Comparison of ENCODE assay signal across 8 cellular contexts in the genomic region with DNA sequence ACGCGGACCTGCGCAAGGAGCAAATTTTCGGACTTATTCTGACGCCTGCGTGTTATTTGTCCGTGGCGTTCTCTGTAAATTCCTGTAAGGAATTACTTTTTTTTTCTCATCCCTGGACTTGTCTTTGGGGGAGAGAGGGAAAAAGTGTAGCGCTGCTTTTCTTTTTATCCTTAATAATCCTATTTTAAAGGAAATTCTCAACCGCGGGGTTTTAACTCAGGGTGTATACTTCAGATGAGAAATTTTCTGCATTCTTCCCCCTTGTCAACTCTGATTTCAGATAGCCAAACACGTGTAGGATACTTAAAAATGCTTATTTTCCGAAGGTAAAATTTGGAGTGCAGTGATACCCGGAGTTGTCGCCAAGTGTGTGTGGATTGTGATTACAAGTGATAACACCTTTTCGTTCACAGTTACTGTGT. TPM values are rescaled to one million over a fixed set of nuclear protein-coding genes. Genes with fewer than 3 reads are reported as not detected.
A peak's percentile ranks its signal among the peaks of the same experiment; 100 is the strongest.
DNase-seq lines count a peak whose midpoint lies in the region; ATAC-seq, FAIRE-seq and TF ChIP-seq lines count a peak whose summit lies in the region.

No MANE protein-coding gene starts in this region.

- TF ChIP-seq CTCF in heart left ventricle (IDR thresholded peaks at IDR 0.05): no peak

- intact Hi-C loops in heart left ventricle (cut with DNase I): loop anchor here in 6 of 10 donors (2.0 to 10.0 kb wide), 4 partner anchors 53 to 115 kb away; partner anchors contain the start of genes REEP5 (in 5 of the 6) and SRP19 (in 2 of the 6)
- intact Hi-C loops in cardiac septum (cut with DNase I): loop anchor here (1.0 kb wide), 1 partner anchor 56 kb away; no protein-coding TSS in a partner anchor

- H3K9me3 Mint-ChIP-seq in activated naive CD8-positive, alpha-beta T cell (ENCODE audit: low read depth): no peaks in the 10 kb centered on the region

- H3K4me3 ChIP-seq in heart left ventricle (peak overlapping the region; percentile 36 to 95 (median 90)), iPS-18a (ENCODE audit: low read length) (peak overlapping the region; percentile 83), stomach smooth muscle (ENCODE audit: low read length in 2 of 2) (peak overlapping the region; percentile 74 to 94)

- H3K27ac Mint-ChIP-seq in activated naive CD8-positive, alpha-beta T cell: peak overlapping the region; percentile 96

- no peak for DNase-seq in heart left ventricle
- no peak for DNase-seq in cardiac septum (ENCODE audit: low spot score)
- no peak for DNase-seq in urothelium cell line (ENCODE audit: low spot score)
- DNase-seq in AML-193 (lab: John Stamatoyannopoulos, UW): no peak

- no peaks in the 10 kb centered on the region for H3K27me3 Mint-ChIP-seq in activated naive CD8-positive, alpha-beta T cell

- H3K4me1 ChIP-seq in heart left ventricle (peaks cover 0 to 42% (median 31%) of the 10 kb centered on the region in 12 donors), iPS-18a (ENCODE audit: control insufficient read depth, low read depth, low read length) (peaks cover 19% of the 10 kb centered on the region), stomach smooth muscle (ENCODE audit: control insufficient read depth, insufficient read depth, low read length) (peaks cover 7% of the 10 kb centered on the region)

- no peak for ATAC-seq in heart left ventricle
- no peak for ATAC-seq in HG03457 (IDR thresholded peaks at IDR 0.05; ENCODE audit: unreplicated experiment)

- TF ChIP-seq POLR2A in heart left ventricle (IDR thresholded peaks at IDR 0.05): no peak

- peak overlapping the region; percentile 99 for H3K4me3 Mint-ChIP-seq in activated naive CD8-positive, alpha-beta T cell

- 0 to 1% (median 1%) methylated on average over 16 of the region's 16 CpGs for WGBS in heart left ventricle, 4 donors

- peaks cover 4% of the 10 kb centered on the region for H3K36me3 Mint-ChIP-seq in activated naive CD8-positive, alpha-beta T cell

- no peaks in the 10 kb centered on the region for H3K9me3 ChIP-seq in heart left ventricle
- no peaks in the 10 kb centered on the region for H3K9me3 ChIP-seq in iPS-18a (ENCODE audit: control insufficient read depth, low read depth, low read length)
- H3K9me3 ChIP-seq in stomach smooth muscle (ENCODE audit: control insufficient read depth in 2 of 2, low read length in 2 of 2): no peaks in the 10 kb centered on the region

- no peaks in the 10 kb centered on the region for H3K27me3 ChIP-seq in heart left ventricle
- no peaks in the 10 kb centered on the region for H3K27me3 ChIP-seq in iPS-18a (ENCODE audit: control insufficient read depth, insufficient read depth, low read length)
- H3K27me3 ChIP-seq in stomach smooth muscle (ENCODE audit: control insufficient read depth in 1 of 2, insufficient read depth in 2 of 2, low read length in 2 of 2): no peaks in the 10 kb centered on the region

- H3K9ac ChIP-seq in iPS-18a (ENCODE audit: low read length) (peak overlapping the region; percentile 86), stomach smooth muscle (ENCODE audit: low read length in 2 of 2) (peak overlapping the region; percentile 67 to 80)

- FAIRE-seq in urothelium cell line (lab: Jason Lieb, UNC): no peak

- peak overlapping the region; percentile 82 to 95 (median 92) for H3K27ac ChIP-seq in heart left ventricle
- peak overlapping the region; percentile 40 for H3K27ac ChIP-seq in iPS-18a (ENCODE audit: low read length)
- H3K27ac ChIP-seq in stomach smooth muscle (ENCODE audit: low read length): peak overlapping the region; percentile 76

- peaks cover 49% of the 10 kb centered on the region for H3K4me1 Mint-ChIP-seq in activated naive CD8-positive, alpha-beta T cell (ENCODE audit: low read depth)

- H3K36me3 ChIP-seq in heart left ventricle (peaks cover 0 to 10% (median 0%) of the 10 kb centered on the region in 9 donors), iPS-18a (ENCODE audit: control insufficient read depth, low read depth, low read length) (peaks cover 3% of the 10 kb centered on the region), stomach smooth muscle (ENCODE audit: control insufficient read depth in 2 of 2, insufficient read depth in 2 of 2, low read length in 2 of 2) (no peaks in the 10 kb centered on the region)

RNA-seq across cellular contexts. Expression of gene DCP2, which starts 0.9 kb away (rescaled TPM):
- total RNA-seq in heart left ventricle: 10 to 100 TPM in 8 of 9 donors, 1 to 10 TPM in 1; 8.3 to 36.0 (median 18.4) TPM
- polyA plus RNA-seq in heart left ventricle: 1 to 10 TPM; 3.4 to 5.3 TPM
- 21.8 TPM for total RNA-seq in cardiac septum

RNA-seq across cellular contexts. Expression of gene REEP5, which starts 55.4 kb away (rescaled TPM):
- total RNA-seq in heart left ventricle: 100 to 1,000 TPM; 103 to 187 (median 141) TPM
- 100 to 1,000 TPM in 1 of 2 donors, 10 to 100 TPM in 1; 93.5 to 116 TPM for polyA plus RNA-seq in heart left ventricle
- 119 TPM for total RNA-seq in cardiac septum

Comparison
In these comparisons a context has a peak if more than half of its experiments do, and no peak if none do; other contexts are left out.
1. H3K27ac ChIP-seq: peak in every context shown above with its lines; median percentile 92 in heart left ventricle; 76 in stomach smooth muscle; 40 in iPS-18a.